ENCODE assay signal across 17 cellular contexts in genomic region chr4:112726041-112726440, GRCh38.
A peak's percentile ranks its signal among the peaks of the same experiment; 100 is the strongest.
DNase-seq lines count a peak whose midpoint lies in the region; ATAC-seq and TF ChIP-seq lines count a peak whose summit lies in the region.
"Had no signal": no experiment of that assay in that cellular context is flagged by ENCODE, and none has a peak within 500 bp of the region (broad histone marks: within the 10 kb centered on the region; RNA-seq: fewer than 3 reads in every experiment).

No MANE protein-coding gene starts in this region.

- H2BK12ac ChIP-seq in H9 (ENCODE audit: insufficient read length, low read depth, low read length) = no peak overlapping the region

- no peak overlapping the region for H4K5ac ChIP-seq in H9 (ENCODE audit: insufficient read length, low read depth, low read length)

- H3K79me2 ChIP-seq in H9 (ENCODE audit: insufficient read depth, low read length) (peaks cover 3% of the 10 kb centered on the region; the same call in 1 of the 2 replicates), osteoblast (ENCODE audit: insufficient read depth, low read length) (no peaks in the 10 kb centered on the region)

- H3K56ac ChIP-seq in H9 (ENCODE audit: insufficient read length, low read depth, low read length) = no peak overlapping the region

- no peak overlapping the region for H4K8ac ChIP-seq in H9 (replicated peaks; ENCODE audit: insufficient read length, low read depth, low read length)

- no peaks in the 10 kb centered on the region for H3K79me1 ChIP-seq in H9 (ENCODE audit: insufficient read depth, low read depth, low read length, poor library complexity, severe bottlenecking)

- H3K4me3 ChIP-seq in RWPE2 (ENCODE audit: severe bottlenecking) (no peak overlapping the region), osteoblast (ENCODE audit: insufficient read depth, low read length) (no peak overlapping the region)
- H3K4me3 ChIP-seq: Peyer's patch had no signal

- H3K14ac ChIP-seq in H9 (ENCODE audit: insufficient read depth, low read length) = no peak overlapping the region

- H4K91ac ChIP-seq in H9 (ENCODE audit: insufficient read length, low read depth, low read length) = no peak overlapping the region

- H3K36me3 Mint-ChIP-seq in H9 (ENCODE audit: insufficient read depth in 1 of 3, low read depth in 3 of 3) = peaks cover 5 to 17% (median 16%) of the 10 kb centered on the region in 3 experiments; a peak in 5 of 7 replicates

- H3K23me2 ChIP-seq in H9 (ENCODE audit: insufficient read length, low read depth, low read length, poor library complexity, severe bottlenecking) = no peaks in the 10 kb centered on the region

- TF ChIP-seq CTCF in H9 (conservative IDR thresholded peaks at IDR 0.05) = no peak
- TF ChIP-seq CTCF in RWPE2 (IDR thresholded peaks at IDR 0.05; ENCODE audit: poor library complexity, severe bottlenecking) = no peak
- no peak for TF ChIP-seq CTCF in osteoblast (IDR thresholded peaks at IDR 0.05; ENCODE audit: extremely low read depth, low read depth, low read length)

- H2AFZ ChIP-seq in H9 (ENCODE audit: low read length) (no peak overlapping the region), osteoblast (ENCODE audit: low read length) (no peak overlapping the region)

- no peak overlapping the region for H3K9ac ChIP-seq in H9 (ENCODE audit: extremely low read depth, insufficient read length, low read length)

- WGBS in H9 (ENCODE audit: extremely low coverage, insufficient read length, low lambda C conversion rate) = no CpG with 5 or more reads among the region's 1 CpG

- H2BK5ac ChIP-seq in H9 (ENCODE audit: insufficient read length, low read length) = no peak overlapping the region

- DNase-seq in H9 = no peak
- peak; percentile 15 for DNase-seq in LHCN-M2 (ENCODE audit: low read depth)
- DNase-seq in RWPE2 (ENCODE audit: low spot score) = no peak
- peak; percentile 66 for DNase-seq in osteoblast (ENCODE audit: insufficient read length, low spot score, missing footprints)
- DNase-seq in NCI-H748 (lab: John Stamatoyannopoulos, UW; ENCODE audit: unreplicated experiment) = no peak
- no peak for DNase-seq in SHP77 treated with DMSO at 0.1 percent for 48 hours (lab: John Stamatoyannopoulos, UW)
- DNase-seq in occipital lobe (lab: John Stamatoyannopoulos, UW) = no peak
- DNase-seq: CD4-positive, alpha-beta T cell; GF-D8; HFFc6; NCI-H1436 treated with DMSO at 0.1 percent for 48 hours; NCI-H2107; NCI-H446; NCI-H748 treated with DMSO at 0.1 percent for 48 hours; Peyer's patch; SHP77 had no signal

- ATAC-seq in RWPE2 (ENCODE audit: low read depth) = peak; percentile 41; the same call in 2 of the 3 replicates

- peak overlapping the region; percentile 17 to 95 (median 34) for H3K27ac Mint-ChIP-seq in H9
- H3K27ac Mint-ChIP-seq: B cell; CD4-positive, alpha-beta T cell; HFFc6 had no signal

- H3K23ac ChIP-seq in H9 (ENCODE audit: insufficient read length, low read depth, low read length) = no peak overlapping the region

- H3K18ac ChIP-seq in H9 (ENCODE audit: insufficient read length, low read depth, low read length) = no peak overlapping the region

- H4K20me1 ChIP-seq in H9 (ENCODE audit: control insufficient read depth, insufficient read depth, insufficient read length) (no peaks in the 10 kb centered on the region), osteoblast (ENCODE audit: insufficient read depth, low read length) (no peaks in the 10 kb centered on the region)

- H3K9me3 ChIP-seq in H9 (ENCODE audit: control insufficient read depth, low read depth, low read length) (no peaks in the 10 kb centered on the region), RWPE2 (ENCODE audit: severe bottlenecking) (no peaks in the 10 kb centered on the region), osteoblast (ENCODE audit: low read depth, low read length) (no peaks in the 10 kb centered on the region)
- H3K9me3 ChIP-seq: Peyer's patch had no signal

- no peak overlapping the region for H2BK20ac ChIP-seq in H9 (ENCODE audit: low read depth, low read length, poor library complexity, severe bottlenecking)

- H2BK15ac ChIP-seq in H9 (ENCODE audit: low read depth, low read length) = no peak overlapping the region

- no peaks in the 10 kb centered on the region for H3K36me3 ChIP-seq in RWPE2 (ENCODE audit: low read depth)
- no peaks in the 10 kb centered on the region for H3K36me3 ChIP-seq in osteoblast (ENCODE audit: insufficient read depth, low read length)
- H3K36me3 ChIP-seq: Peyer's patch had no signal

- no peak overlapping the region for H3T11ph ChIP-seq in H9 (ENCODE audit: low read length)

- H3K9me3 Mint-ChIP-seq in H9 = no peaks in the 10 kb centered on the region
- H3K9me3 Mint-ChIP-seq: CD4-positive, alpha-beta T cell; HFFc6 had no signal

- H3K4me1 Mint-ChIP-seq in H9 = peaks cover 37 to 46% of the 10 kb centered on the region in 2 experiments
- H3K4me1 Mint-ChIP-seq: B cell had no signal

- H3K4ac ChIP-seq in H9 (ENCODE audit: low read depth, low read length) = no peak overlapping the region

- H3K4me3 Mint-ChIP-seq in H9 = no peak overlapping the region
- H3K4me3 Mint-ChIP-seq: B cell; CD4-positive, alpha-beta T cell; HFFc6 had no signal

- no peak overlapping the region for H3K4me2 ChIP-seq in H9 (ENCODE audit: insufficient read depth, insufficient read length, low read length)
- H3K4me2 ChIP-seq in osteoblast (ENCODE audit: insufficient read depth, low read length) = no peak overlapping the region

- H3K27ac ChIP-seq in H9 (ENCODE audit: insufficient read length, low read depth, low read length) (no peak overlapping the region), RWPE2 (ENCODE audit: poor library complexity, severe bottlenecking) (no peak overlapping the region), osteoblast (ENCODE audit: low read depth, low read length) (no peak overlapping the region)
- H3K27ac ChIP-seq: Peyer's patch had no signal

- H3K27me3 Mint-ChIP-seq in H9 (ENCODE audit: low read depth) = no peaks in the 10 kb centered on the region

- H2AK5ac ChIP-seq in H9 (ENCODE audit: insufficient read length, low read length) = no peak overlapping the region

- H3K4me1 ChIP-seq in H9 (ENCODE audit: insufficient read depth, low read length) (peaks cover 3% of the 10 kb centered on the region; the same call in 1 of the 2 replicates), RWPE2 (ENCODE audit: insufficient read depth, poor library complexity, severe bottlenecking) (no peaks in the 10 kb centered on the region), osteoblast (ENCODE audit: insufficient read depth, low read length) (no peaks in the 10 kb centered on the region)
- H3K4me1 ChIP-seq: Peyer's patch had no signal

- H2BK120ac ChIP-seq in H9 (ENCODE audit: low read depth, low read length, poor library complexity, severe bottlenecking) = no peak overlapping the region

- H3K27me3 ChIP-seq in H9 (ENCODE audit: insufficient read depth, low read length) (no peaks in the 10 kb centered on the region), RWPE2 (ENCODE audit: insufficient read depth, poor library complexity, severe bottlenecking) (no peaks in the 10 kb centered on the region), osteoblast (ENCODE audit: insufficient read depth, low read length) (no peaks in the 10 kb centered on the region)
- H3K27me3 ChIP-seq: Peyer's patch had no signal

Comparison
In these comparisons a context has a peak if more than half of its experiments do, and no peak if none do; other contexts are left out.
1. DNase-seq: peak in LHCN-M2 (single experiment) and osteoblast (single experiment); none in H9 (single experiment), RWPE2 (single experiment), NCI-H748 (single experiment), SHP77 treated with DMSO at 0.1 percent for 48 hours (single experiment) and occipital lobe (single experiment).